ENCODE assay signal across 32 cellular contexts in the genomic region with DNA sequence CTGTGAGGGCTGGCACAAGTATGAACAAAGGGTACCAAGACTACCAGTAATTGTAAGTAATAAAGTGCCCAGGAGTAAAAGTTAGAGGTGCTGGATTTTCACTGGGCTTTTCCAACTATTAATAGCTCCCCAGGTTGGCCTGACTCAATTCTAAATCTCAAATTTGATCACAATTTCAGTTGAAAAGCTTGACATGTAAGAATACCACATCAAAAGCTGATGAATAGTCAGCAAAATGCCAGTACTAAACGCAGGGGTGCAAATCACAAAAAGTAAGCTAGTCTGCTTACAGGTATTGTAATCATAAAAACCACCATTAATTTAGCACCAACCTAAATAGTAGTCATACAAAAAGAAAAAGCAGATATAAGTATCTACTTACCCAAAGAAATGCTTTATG.
"Had no signal": no experiment of that assay in that cellular context is flagged by ENCODE, and none has a peak within 500 bp of the region (broad histone marks: within the 10 kb centered on the region; RNA-seq: fewer than 3 reads in every experiment).

No MANE protein-coding gene starts in this region.

- H3K4me3 Mint-ChIP-seq: activated CD4-positive, alpha-beta memory T cell treated with anti-CD3 and anti-CD28 coated beads, Interleukin-2, amount 10 ng/mL, durations not matched to agents 7 days and 5 days; activated CD8-positive, alpha-beta memory T cell treated with anti-CD3 and anti-CD28 coated beads, Interleukin-2, amount 10 ng/mL, durations not matched to agents 7 days and 5 days; activated naive CD8-positive, alpha-beta T cell treated with anti-CD3 and anti-CD28 coated beads, Interleukin-2, amount 10 ng/mL, durations not matched to agents 7 days and 5 days; T-cell had no signal

- H3K36me3 Mint-ChIP-seq: activated naive CD8-positive, alpha-beta T cell treated with anti-CD3 and anti-CD28 coated beads, Interleukin-2, amount 10 ng/mL, durations not matched to agents 7 days and 5 days; T-cell had no signal

- ATAC-seq: activated CD8-positive, alpha-beta memory T cell treated with anti-CD3 and anti-CD28 coated beads, Interleukin-2, amount 10 ng/mL, durations not matched to agents 7 days and 5 days; body of pancreas; Right ventricle myocardium inferior; SK-N-SH treated with all-trans-retinoic acid at 6 μM for 48 hours; T-cell had no signal

- H3K27me3 Mint-ChIP-seq: activated CD4-positive, alpha-beta memory T cell treated with anti-CD3 and anti-CD28 coated beads, Interleukin-2, amount 10 ng/mL, durations not matched to agents 7 days and 5 days; activated CD8-positive, alpha-beta memory T cell treated with anti-CD3 and anti-CD28 coated beads, Interleukin-2, amount 10 ng/mL, durations not matched to agents 7 days and 5 days; activated naive CD8-positive, alpha-beta T cell treated with anti-CD3 and anti-CD28 coated beads, Interleukin-2, amount 10 ng/mL, durations not matched to agents 7 days and 5 days; T-cell had no signal

- H3K27ac Mint-ChIP-seq: activated CD4-positive, alpha-beta memory T cell treated with anti-CD3 and anti-CD28 coated beads, Interleukin-2, amount 10 ng/mL, durations not matched to agents 7 days and 5 days; activated CD8-positive, alpha-beta memory T cell treated with anti-CD3 and anti-CD28 coated beads, Interleukin-2, amount 10 ng/mL, durations not matched to agents 7 days and 5 days; activated naive CD8-positive, alpha-beta T cell treated with anti-CD3 and anti-CD28 coated beads, Interleukin-2, amount 10 ng/mL, durations not matched to agents 7 days and 5 days had no signal

- DNase-seq: activated CD4-positive, alpha-beta memory T cell treated with anti-CD3 and anti-CD28 coated beads, Interleukin-2, amount 10 ng/mL, durations not matched to agents 7 days and 5 days; activated CD4-positive, alpha-beta T cell treated with anti-CD3 and anti-CD28 coated beads for 4 hours; activated CD8-positive, alpha-beta memory T cell treated with anti-CD3 and anti-CD28 coated beads for 24 hours; activated CD8-positive, alpha-beta memory T cell treated with anti-CD3 and anti-CD28 coated beads, Interleukin-2, amount 10 ng/mL, durations not matched to agents 7 days and 5 days; activated CD8-positive, alpha-beta memory T cell treated with anti-CD3 and anti-CD28 coated beads, Interleukin-2, amount 50 U/mL, for 48 hours; activated effector memory CD4-positive, alpha-beta T cell treated with anti-CD3 and anti-CD28 coated beads, Interleukin-2, amount 50 U/mL, for 16 hours; activated naive CD4-positive, alpha-beta T cell treated with Interleukin-2 at 50 U/mL for 16 hours; activated naive CD8-positive, alpha-beta T cell treated with anti-CD3 and anti-CD28 coated beads, Interleukin-2, amount 10 ng/mL, durations not matched to agents 7 days and 5 days; activated T-cell treated with anti-CD3 and anti-CD28 coated beads, Interleukin-2, amount 50 U/mL, for 48 hours; adrenal gland; body of pancreas; KG1; MM.1S; MV-4-11; NCI-H1092 treated with DMSO at 0.1 percent for 48 hours; NCI-H1417; NCI-H146; NCI-H187; NCI-H2029 treated with DMSO at 0.1 percent for 48 hours; NCI-H2107; NCI-H2171; NCI-H510A; NCI-H526; NCI-H748 treated with DMSO at 0.1 percent for 48 hours; NK-92 treated with Interleukin-12 subunit alpha and Interleukin-12 subunit beta, amount 100 ng/mL, for 24 hours; PC-9; SIG-M5; T-cell; T-helper 9 cell; WERI-Rb-1 had no signal
